1 cellular context compared by ENCODE assay signal in the genomic region with DNA sequence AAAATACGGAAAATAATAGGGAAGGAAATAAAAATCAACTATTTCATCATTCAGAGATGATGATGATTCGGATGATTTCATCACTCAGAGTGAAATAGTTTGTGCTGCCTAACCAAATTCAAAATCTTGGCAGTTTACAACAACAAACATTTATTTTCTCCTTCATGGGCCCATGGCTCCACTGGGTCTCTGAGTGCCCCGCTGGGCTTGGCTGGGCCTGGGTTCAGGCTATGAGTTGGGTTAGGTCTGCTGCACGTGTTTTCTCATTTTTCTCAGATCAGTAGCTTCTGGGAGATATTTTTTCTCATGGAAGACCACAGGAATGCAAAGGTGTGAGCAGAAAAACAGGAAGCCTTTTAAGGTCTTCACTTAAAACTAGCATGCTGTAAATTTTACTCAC.
A peak's percentile ranks its signal among the peaks of the same experiment; 100 is the strongest.
TF ChIP-seq lines count a peak whose summit lies in the region.

No MANE protein-coding gene starts in this region.

TF ChIP-seq in HCT116, 20 proteins besides CTCF, POLR2A, EP300 and RAD21:
- TF ChIP-seq TCF7L2 (IDR thresholded peaks at IDR 0.05; ENCODE audit: borderline replicate concordance, extremely low read depth, insufficient read depth, insufficient read length) = no peak
- TF ChIP-seq POLR2AphosphoS5 (IDR thresholded peaks at IDR 0.05; ENCODE audit: low read depth, low read length) = no peak
- no peak for TF ChIP-seq EGR1 (IDR thresholded peaks at IDR 0.05; ENCODE audit: low read depth)
- TF ChIP-seq ZNF274 (IDR thresholded peaks at IDR 0.05; ENCODE audit: low read depth, low read length) = no peak
- TF ChIP-seq EZH2phosphoT487 (IDR thresholded peaks at IDR 0.05; ENCODE audit: borderline replicate concordance) = no peak
- TF ChIP-seq, protein P1, sequence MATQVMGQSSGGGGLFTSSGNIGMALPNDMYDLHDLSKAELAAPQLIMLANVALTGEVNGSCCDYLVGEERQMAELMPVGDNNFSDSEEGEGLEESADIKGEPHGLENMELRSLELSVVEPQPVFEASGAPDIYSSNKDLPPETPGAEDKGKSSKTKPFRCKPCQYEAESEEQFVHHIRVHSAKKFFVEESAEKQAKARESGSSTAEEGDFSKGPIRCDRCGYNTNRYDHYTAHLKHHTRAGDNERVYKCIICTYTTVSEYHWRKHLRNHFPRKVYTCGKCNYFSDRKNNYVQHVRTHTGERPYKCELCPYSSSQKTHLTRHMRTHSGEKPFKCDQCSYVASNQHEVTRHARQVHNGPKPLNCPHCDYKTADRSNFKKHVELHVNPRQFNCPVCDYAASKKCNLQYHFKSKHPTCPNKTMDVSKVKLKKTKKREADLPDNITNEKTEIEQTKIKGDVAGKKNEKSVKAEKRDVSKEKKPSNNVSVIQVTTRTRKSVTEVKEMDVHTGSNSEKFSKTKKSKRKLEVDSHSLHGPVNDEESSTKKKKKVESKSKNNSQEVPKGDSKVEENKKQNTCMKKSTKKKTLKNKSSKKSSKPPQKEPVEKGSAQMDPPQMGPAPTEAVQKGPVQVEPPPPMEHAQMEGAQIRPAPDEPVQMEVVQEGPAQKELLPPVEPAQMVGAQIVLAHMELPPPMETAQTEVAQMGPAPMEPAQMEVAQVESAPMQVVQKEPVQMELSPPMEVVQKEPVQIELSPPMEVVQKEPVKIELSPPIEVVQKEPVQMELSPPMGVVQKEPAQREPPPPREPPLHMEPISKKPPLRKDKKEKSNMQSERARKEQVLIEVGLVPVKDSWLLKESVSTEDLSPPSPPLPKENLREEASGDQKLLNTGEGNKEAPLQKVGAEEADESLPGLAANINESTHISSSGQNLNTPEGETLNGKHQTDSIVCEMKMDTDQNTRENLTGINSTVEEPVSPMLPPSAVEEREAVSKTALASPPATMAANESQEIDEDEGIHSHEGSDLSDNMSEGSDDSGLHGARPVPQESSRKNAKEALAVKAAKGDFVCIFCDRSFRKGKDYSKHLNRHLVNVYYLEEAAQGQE (IDR thresholded peaks at IDR 0.05; ENCODE audit: low read depth) = no peak
- no peak for TF ChIP-seq SP1 (IDR thresholded peaks at IDR 0.05; ENCODE audit: low read depth)
- TF ChIP-seq JUND (IDR thresholded peaks at IDR 0.05) = peak; percentile 18; the same call in 1 of the 2 replicates
- TF ChIP-seq CBX3 (IDR thresholded peaks at IDR 0.05; ENCODE audit: low read depth) = peak; percentile 44; the same call in 1 of the 2 replicates
- peak; percentile 82 for TF ChIP-seq CEBPB (IDR thresholded peaks at IDR 0.05; ENCODE audit: low read depth)
- TF ChIP-seq, protein P2, sequence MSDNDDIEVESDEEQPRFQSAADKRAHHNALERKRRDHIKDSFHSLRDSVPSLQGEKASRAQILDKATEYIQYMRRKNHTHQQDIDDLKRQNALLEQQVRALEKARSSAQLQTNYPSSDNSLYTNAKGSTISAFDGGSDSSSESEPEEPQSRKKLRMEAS (IDR thresholded peaks at IDR 0.05) = peak; percentile 60
- TF ChIP-seq ZFX (IDR thresholded peaks at IDR 0.05) = peak; percentile 15; the same call in 1 of the 2 replicates
- no peak for TF ChIP-seq SRF (IDR thresholded peaks at IDR 0.05; ENCODE audit: low read depth)
- TF ChIP-seq, protein P3, sequence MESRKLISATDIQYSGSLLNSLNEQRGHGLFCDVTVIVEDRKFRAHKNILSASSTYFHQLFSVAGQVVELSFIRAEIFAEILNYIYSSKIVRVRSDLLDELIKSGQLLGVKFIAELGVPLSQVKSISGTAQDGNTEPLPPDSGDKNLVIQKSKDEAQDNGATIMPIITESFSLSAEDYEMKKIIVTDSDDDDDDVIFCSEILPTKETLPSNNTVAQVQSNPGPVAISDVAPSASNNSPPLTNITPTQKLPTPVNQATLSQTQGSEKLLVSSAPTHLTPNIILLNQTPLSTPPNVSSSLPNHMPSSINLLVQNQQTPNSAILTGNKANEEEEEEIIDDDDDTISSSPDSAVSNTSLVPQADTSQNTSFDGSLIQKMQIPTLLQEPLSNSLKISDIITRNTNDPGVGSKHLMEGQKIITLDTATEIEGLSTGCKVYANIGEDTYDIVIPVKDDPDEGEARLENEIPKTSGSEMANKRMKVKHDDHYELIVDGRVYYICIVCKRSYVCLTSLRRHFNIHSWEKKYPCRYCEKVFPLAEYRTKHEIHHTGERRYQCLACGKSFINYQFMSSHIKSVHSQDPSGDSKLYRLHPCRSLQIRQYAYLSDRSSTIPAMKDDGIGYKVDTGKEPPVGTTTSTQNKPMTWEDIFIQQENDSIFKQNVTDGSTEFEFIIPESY (IDR thresholded peaks at IDR 0.05; ENCODE audit: extremely low read depth, insufficient replicate concordance, low read length) = no peak
- TF ChIP-seq EZH2 (IDR thresholded peaks at IDR 0.05) = no peak
